ENCODE assay signal across 10 cellular contexts in genomic region chr4:161546902-161547301, GRCh38.
"Had no signal": no experiment of that assay in that cellular context is flagged by ENCODE, and none has a peak within 500 bp of the region (broad histone marks: within the 10 kb centered on the region; RNA-seq: fewer than 3 reads in every experiment).

No MANE protein-coding gene starts in this region.

- H3K9me3 ChIP-seq: gastrocnemius medialis, sigmoid colon, upper lobe of left lung had no signal

- H3K27me3 ChIP-seq: brain microvascular endothelial cell, gastrocnemius medialis, sigmoid colon, upper lobe of left lung had no signal

- H3K4me3 ChIP-seq: gastrocnemius medialis, sigmoid colon, upper lobe of left lung had no signal

- DNase-seq: activated CD4-positive, alpha-beta T cell treated with anti-CD3 and anti-CD28 coated beads, Interleukin-2, amount 50 U/mL, for 1 hour; activated CD4-positive, CD25-positive, alpha-beta regulatory T cell; activated naive CD4-positive, alpha-beta T cell treated with anti-CD3 and anti-CD28 coated beads, Interleukin-2, amount 50 U/mL, for 16 hours; amniotic stem cell; brain microvascular endothelial cell; gastrocnemius medialis; sigmoid colon; stimulated activated CD4-positive, alpha-beta T cell treated with anti-CD3 and anti-CD28 coated beads, Interleukin-4, amount 100 ng/mL, for 1 hour; stimulated activated CD8-positive, alpha-beta memory T cell treated with anti-CD3 and anti-CD28 coated beads, Interleukin-4, amount 100 ng/mL, for 48 hours; upper lobe of left lung had no signal

- H3K36me3 ChIP-seq: brain microvascular endothelial cell, gastrocnemius medialis, sigmoid colon, upper lobe of left lung had no signal

- H3K27ac ChIP-seq: brain microvascular endothelial cell, gastrocnemius medialis, sigmoid colon, upper lobe of left lung had no signal

- H3K4me1 ChIP-seq: gastrocnemius medialis, sigmoid colon, upper lobe of left lung had no signal

- ATAC-seq: gastrocnemius medialis had no signal
